18 cellular contexts compared by ENCODE assay signal in the genomic region with DNA sequence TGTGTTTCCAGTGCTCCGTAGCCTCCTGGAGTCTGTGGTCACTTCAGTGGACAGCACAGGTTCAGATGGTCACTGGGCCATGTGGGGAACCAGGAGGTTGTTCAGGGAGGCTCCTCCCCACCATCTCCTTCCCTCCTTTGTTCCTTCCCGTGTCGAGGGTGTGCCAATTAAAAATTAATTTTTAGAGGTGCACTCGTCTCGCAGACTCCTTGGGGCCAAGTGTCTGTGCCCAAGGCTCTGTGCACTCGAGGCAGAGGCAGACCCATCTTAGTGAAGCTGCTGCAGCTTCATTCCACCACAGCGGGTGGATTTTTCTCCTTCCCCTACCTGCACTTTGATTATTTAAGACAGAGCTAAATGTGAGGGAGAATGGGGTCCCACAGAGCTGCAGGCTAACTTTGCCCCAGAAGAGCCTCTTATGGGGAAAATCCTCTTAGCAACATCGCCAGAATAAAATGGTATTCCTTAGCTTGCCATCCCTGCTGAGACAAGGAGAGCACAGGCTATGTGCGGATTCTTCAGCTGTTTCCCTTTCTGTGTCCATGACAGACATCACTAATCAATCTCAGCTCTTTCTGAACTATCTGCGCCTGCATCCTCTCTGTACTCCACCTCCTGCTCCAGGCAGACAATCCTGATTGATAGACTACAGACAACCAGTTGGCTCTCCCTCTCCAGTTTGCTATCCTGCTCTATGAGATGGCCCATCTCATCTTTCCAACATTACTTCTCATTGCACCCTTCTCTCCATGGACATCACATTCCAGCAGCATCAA.
DNase-seq lines count a peak whose midpoint lies in the region; ATAC-seq lines count a peak whose summit lies in the region.
"Had no signal": no experiment of that assay in that cellular context is flagged by ENCODE, and none has a peak within 500 bp of the region (broad histone marks: within the 10 kb centered on the region; RNA-seq: fewer than 3 reads in every experiment).

No MANE protein-coding gene starts in this region.

- ATAC-seq in central memory CD8-positive, alpha-beta T cell (replicated peaks; ENCODE audit: extremely low read depth, poor library complexity, severe bottlenecking) = no peak
- no peak for ATAC-seq in left lobe of liver
- ATAC-seq in GM21717 (IDR thresholded peaks at IDR 0.05; ENCODE audit: unreplicated experiment) = no peak
- ATAC-seq: A549; CD8-positive, alpha-beta T cell; HCT116; HepG2 had no signal

- peaks cover 11% of the 10 kb centered on the region for H3K9me3 Mint-ChIP-seq in central memory CD8-positive, alpha-beta T cell

- no peaks in the 10 kb centered on the region for H3K36me3 Mint-ChIP-seq in central memory CD8-positive, alpha-beta T cell (ENCODE audit: insufficient read depth)

- H3K27ac Mint-ChIP-seq in central memory CD8-positive, alpha-beta T cell (ENCODE audit: low read depth) = peak overlapping the region; percentile 1
- H3K27ac Mint-ChIP-seq: CD14-positive monocyte; CD8-positive, alpha-beta T cell had no signal

- H3K4me1 Mint-ChIP-seq in central memory CD8-positive, alpha-beta T cell = peaks cover 15% of the 10 kb centered on the region

- DNase-seq in NCI-H82 (lab: John Stamatoyannopoulos, UW) (peak; percentile 8), NCI-H82 treated with DMSO at 0.1 percent for 48 hours (lab: John Stamatoyannopoulos, UW; ENCODE audit: unreplicated experiment) (no peak), left lobe of liver (ENCODE audit: low spot score) (peak; percentile 30), DMS 273 treated with DMSO at 0.1 percent for 48 hours (lab: John Stamatoyannopoulos, UW) (no peak), DMS153 (lab: John Stamatoyannopoulos, UW) (no peak)
- no peak for DNase-seq in central memory CD8-positive, alpha-beta T cell (ENCODE audit: low spot score in 2 of 2)
- DNase-seq: AML-193, Calu3, GOT3, H7, KG1 had no signal

- H3K4me3 Mint-ChIP-seq in central memory CD8-positive, alpha-beta T cell = no peak overlapping the region
- H3K4me3 Mint-ChIP-seq: CD14-positive monocyte; CD8-positive, alpha-beta T cell; IgD-negative memory B cell had no signal

- no peaks in the 10 kb centered on the region for H3K27me3 Mint-ChIP-seq in central memory CD8-positive, alpha-beta T cell
- H3K27me3 Mint-ChIP-seq: IgD-negative memory B cell had no signal

Comparison
In these comparisons a context has a peak if more than half of its experiments do, and no peak if none do; other contexts are left out.
1. DNase-seq: peak in NCI-H82 (single experiment) and left lobe of liver (single experiment); none in NCI-H82 treated with DMSO at 0.1 percent for 48 hours (single experiment), central memory CD8-positive, alpha-beta T cell (0 of 2), DMS 273 treated with DMSO at 0.1 percent for 48 hours (single experiment) and DMS153 (single experiment).